In the genomic region with DNA sequence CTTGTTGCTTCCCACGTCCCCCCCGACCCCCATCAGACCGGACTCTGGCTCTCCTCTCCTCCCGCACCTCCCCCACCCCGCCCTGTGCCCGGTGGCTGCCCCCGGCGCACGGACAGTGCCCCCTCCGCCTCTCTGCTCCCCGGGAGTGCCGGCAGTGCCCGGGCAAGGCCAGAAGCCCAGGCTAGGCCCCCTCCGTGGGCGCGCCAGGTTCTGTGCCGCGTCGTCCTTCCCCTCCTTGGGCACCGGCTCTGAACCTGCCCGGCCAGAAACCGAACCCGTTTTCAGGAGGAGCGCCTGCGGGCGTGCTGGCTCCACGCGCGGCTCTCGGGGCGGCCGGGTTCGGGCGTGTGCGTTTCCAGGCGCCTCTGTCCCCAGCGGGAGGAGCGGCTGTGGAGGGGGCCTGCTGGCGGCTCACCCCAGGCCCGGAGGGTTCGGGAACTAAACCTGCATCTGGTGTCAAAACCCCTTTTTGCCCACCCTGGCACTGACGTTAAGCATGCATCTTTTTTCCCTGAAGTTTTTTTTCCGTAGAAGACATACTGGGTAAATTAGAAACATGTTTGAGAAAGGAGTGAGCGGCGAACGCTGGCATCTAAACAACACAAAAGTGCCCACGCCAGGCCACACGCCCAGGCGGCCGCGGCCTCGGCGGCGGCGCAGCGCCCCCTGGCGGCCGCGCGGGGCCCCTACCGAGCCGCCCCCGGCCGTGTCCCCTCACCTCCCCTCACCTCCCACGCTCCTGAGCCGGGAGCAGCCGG, we compare ENCODE assay signal across 8 cellular contexts.
DNase-seq lines count a peak whose midpoint lies in the region; ATAC-seq and TF ChIP-seq lines count a peak whose summit lies in the region.

No MANE protein-coding gene starts in this region.

- no peak for TF ChIP-seq POLR2A in erythroblast (IDR thresholded peaks at IDR 0.05; ENCODE audit: low read length)

- peak; percentile 73 for DNase-seq in ACHN
- DNase-seq in NOMO-1 treated with DMSO at 0.1 percent for 48 hours (lab: John Stamatoyannopoulos, UW; ENCODE audit: unreplicated experiment) = peak; percentile 68
- DNase-seq in activated T-cell treated with anti-CD3 and anti-CD28 coated beads, Interleukin-2, amount 50 U/mL, for 1 hour = peak; percentile 74
- peak; percentile 67 to 81 for DNase-seq in erythroblast (lab: John Stamatoyannopoulos, UW)
- peak; percentile 68 for DNase-seq in mucosa of gallbladder (ENCODE audit: low spot score)
- peak; percentile 31 to 33 for DNase-seq in stimulated activated CD8-positive, alpha-beta memory T cell treated with anti-CD3 and anti-CD28 coated beads, Interleukin-4, amount 100 ng/mL, for 1 hour (ENCODE audit: low read depth in 2 of 2, low spot score in 1 of 2)

- ATAC-seq in GM18502 (IDR thresholded peaks at IDR 0.05; ENCODE audit: poor library complexity, unreplicated experiment) (peak; percentile 57), HG03108 (IDR thresholded peaks at IDR 0.05; ENCODE audit: unreplicated experiment) (peak; percentile 48)

- in situ Hi-C loops in ACHN (cut with HindIII; ENCODE audit: low pct_ligation_motif_present, low pct_unique_long_range_greater_than_20kb, low sequenced_read_pairs) = no loop called here

Comparison
In these comparisons a context has a peak if more than half of its experiments do, and no peak if none do; other contexts are left out.
1. Peak in every context shown above with its lines: DNase-seq and ATAC-seq.